In genomic region chr19:55385236-55385748, GRCh38 we compare ENCODE assay signal across 8 cellular contexts. TPM values are rescaled to one million over a fixed set of nuclear protein-coding genes. Genes with fewer than 3 reads are reported as not detected.
A peak's percentile ranks its signal among the peaks of the same experiment; 100 is the strongest.
DNase-seq lines count a peak whose midpoint lies in the region; ATAC-seq and TF ChIP-seq lines count a peak whose summit lies in the region.

No MANE protein-coding gene starts in this region.

- peaks cover 37% of the 10 kb centered on the region for H3K4me1 ChIP-seq in testis

- H3K4me3 Mint-ChIP-seq in activated naive CD8-positive, alpha-beta T cell treated with anti-CD3 and anti-CD28 coated beads for 36 hours = peak overlapping the region; percentile 100
- H3K4me3 Mint-ChIP-seq in osteocyte (ENCODE audit: unreplicated experiment) = peak overlapping the region; percentile 99

- H3K36me3 Mint-ChIP-seq in activated naive CD8-positive, alpha-beta T cell treated with anti-CD3 and anti-CD28 coated beads for 36 hours = peaks cover 62% of the 10 kb centered on the region
- H3K36me3 Mint-ChIP-seq in osteocyte (ENCODE audit: unreplicated experiment) = peaks cover 9% of the 10 kb centered on the region

- H3K27ac ChIP-seq in testis = peak overlapping the region; percentile 92 to 93

- intact Hi-C loops in Right ventricle myocardium inferior (cut with DNase I) = loop anchor here (1.0 to 10.0 kb wide), 4 partner anchors 46 to 220 kb away; partner anchors contain the start of genes ISOC2, KMT5C, ZNF524 and ZNF865
- intact Hi-C loops in testis (cut with DNase I; ENCODE audit: low total_unique reads) = no loop called here

- peaks cover 2% of the 10 kb centered on the region for H3K9me3 Mint-ChIP-seq in activated naive CD8-positive, alpha-beta T cell treated with anti-CD3 and anti-CD28 coated beads for 36 hours
- no peaks in the 10 kb centered on the region for H3K9me3 Mint-ChIP-seq in osteocyte (ENCODE audit: unreplicated experiment)

- H3K27me3 Mint-ChIP-seq in activated naive CD8-positive, alpha-beta T cell treated with anti-CD3 and anti-CD28 coated beads for 36 hours = peaks cover 7% of the 10 kb centered on the region
- no peaks in the 10 kb centered on the region for H3K27me3 Mint-ChIP-seq in osteocyte (ENCODE audit: unreplicated experiment)

- H3K9me3 ChIP-seq in testis = no peaks in the 10 kb centered on the region

- no peaks in the 10 kb centered on the region for H3K27me3 ChIP-seq in testis

- DNase-seq in GM04504 (ENCODE audit: low read depth) = peak; percentile 91
- peak; percentile 97 for DNase-seq in NCI-H1105 (lab: John Stamatoyannopoulos, UW)
- peak; percentile 39 for DNase-seq in SKM-1 (lab: John Stamatoyannopoulos, UW; ENCODE audit: unreplicated experiment)
- DNase-seq in activated naive CD8-positive, alpha-beta T cell treated with anti-CD3 and anti-CD28 coated beads for 36 hours = peak; percentile 96
- DNase-seq in Right ventricle myocardium inferior (ENCODE audit: missing footprints) = peak; percentile 97
- DNase-seq in osteocyte (ENCODE audit: extremely low spot score, unreplicated experiment) = peak; percentile 98
- peak; percentile 98 for DNase-seq in testis

- H3K36me3 ChIP-seq in testis (ENCODE audit: low read depth, missing control alignments) = no peaks in the 10 kb centered on the region

- peaks cover 44% of the 10 kb centered on the region for H3K4me1 Mint-ChIP-seq in activated naive CD8-positive, alpha-beta T cell treated with anti-CD3 and anti-CD28 coated beads for 36 hours
- H3K4me1 Mint-ChIP-seq in osteocyte (ENCODE audit: unreplicated experiment) = peaks cover 48% of the 10 kb centered on the region

- TF ChIP-seq POLR2A in testis (IDR thresholded peaks at IDR 0.05) = no peak

- H3K27ac Mint-ChIP-seq in activated naive CD8-positive, alpha-beta T cell treated with anti-CD3 and anti-CD28 coated beads for 36 hours = peak overlapping the region; percentile 100
- peak overlapping the region; percentile 96 for H3K27ac Mint-ChIP-seq in osteocyte (ENCODE audit: unreplicated experiment)

- ATAC-seq in HG02642 (IDR thresholded peaks at IDR 0.05; ENCODE audit: poor library complexity, unreplicated experiment) (peak; percentile 57), Right ventricle myocardium inferior (peak; percentile 92)

- TF ChIP-seq CTCF in osteocyte (IDR thresholded peaks at IDR 0.05) = no peak
- no peak for TF ChIP-seq CTCF in testis (IDR thresholded peaks at IDR 0.05)

- H3K4me3 ChIP-seq in testis = peak overlapping the region; percentile 80 to 92

- 0% methylated on average over 27 to 32 of the region's 32 CpGs for WGBS in testis, 2 donors

RNA-seq across cellular contexts. Expression of gene RPL28, which starts 0.4 kb away (rescaled TPM):
- 1,000 to 10,000 TPM; 2,585 to 2,613 TPM for total RNA-seq in activated naive CD8-positive, alpha-beta T cell treated with anti-CD3 and anti-CD28 coated beads for 36 hours
- total RNA-seq in Right ventricle myocardium inferior (664 TPM), osteocyte (1,845 and 2,000 TPM in 2 replicates), testis (100 to 1,000 TPM; 284 to 624 TPM)
- 1,024 TPM for polyA plus RNA-seq in testis (ENCODE audit: insufficient read depth, low read depth, low replicate concordance)

RNA-seq across cellular contexts. Expression of gene TMEM238, which starts 1.2 kb away (rescaled TPM):
- total RNA-seq in activated naive CD8-positive, alpha-beta T cell treated with anti-CD3 and anti-CD28 coated beads for 36 hours = 10 to 100 TPM; 10.1 to 10.8 TPM
- 0.24 TPM for total RNA-seq in Right ventricle myocardium inferior
- 0.70 and 1.1 TPM in 2 replicates for total RNA-seq in osteocyte
- total RNA-seq in testis = 1 to 10 TPM; 1.7 to 6.4 TPM
- 0.91 TPM for polyA plus RNA-seq in testis (ENCODE audit: insufficient read depth, low read depth, low replicate concordance)

RNA-seq across cellular contexts. Expression of gene TMEM190, which starts 8.7 kb away (rescaled TPM):
- total RNA-seq in activated naive CD8-positive, alpha-beta T cell treated with anti-CD3 and anti-CD28 coated beads for 36 hours = not detected
- total RNA-seq in Right ventricle myocardium inferior (not detected), osteocyte (not detected in 2 replicates), testis (10 to 100 TPM; 12.9 to 19.2 TPM)
- 35.4 TPM for polyA plus RNA-seq in testis (ENCODE audit: insufficient read depth, low read depth, low replicate concordance)

RNA-seq across cellular contexts. Expression of gene IL11, which starts 15.0 kb away (rescaled TPM):
- not detected for total RNA-seq in activated naive CD8-positive, alpha-beta T cell treated with anti-CD3 and anti-CD28 coated beads for 36 hours
- not detected for total RNA-seq in Right ventricle myocardium inferior
- 0.91 and 1.0 TPM in 2 replicates for total RNA-seq in osteocyte
- 1 to 10 TPM; 2.0 to 2.1 TPM for total RNA-seq in testis
- polyA plus RNA-seq in testis (ENCODE audit: insufficient read depth, low read depth, low replicate concordance) = 1.2 TPM

RNA-seq across cellular contexts. Expression of gene GARIN5B, which starts 22.2 kb away (rescaled TPM):
- not detected for total RNA-seq in activated naive CD8-positive, alpha-beta T cell treated with anti-CD3 and anti-CD28 coated beads for 36 hours
- total RNA-seq in Right ventricle myocardium inferior (not detected), osteocyte (not detected in 2 replicates), testis (10 to 100 TPM; 11.3 to 28.2 TPM)
- polyA plus RNA-seq in testis (ENCODE audit: insufficient read depth, low read depth, low replicate concordance) = 49.6 TPM

Comparison
In these comparisons a context has a peak if more than half of its experiments do, and no peak if none do; other contexts are left out.
1. Peak in every context shown above with its lines: DNase-seq, ATAC-seq, H3K4me3 ChIP-seq and H3K27ac ChIP-seq.
2. DNase-seq: peak in every context shown above with its lines; median percentile 98 in osteocyte; 98 in testis; 97 in NCI-H1105; 97 in Right ventricle myocardium inferior; 96 in activated naive CD8-positive, alpha-beta T cell treated with anti-CD3 and anti-CD28 coated beads for 36 hours; 91 in GM04504; 39 in SKM-1.
3. RNA of gene TMEM190, which starts 8.7 kb away (total RNA-seq): 12.9 to 19.2 TPM in testis; not detected in activated naive CD8-positive, alpha-beta T cell treated with anti-CD3 and anti-CD28 coated beads for 36 hours, not detected in Right ventricle myocardium inferior (single experiment) and not detected in osteocyte; every median in the first group is over 10 times any median in the second.